In the genomic region with DNA sequence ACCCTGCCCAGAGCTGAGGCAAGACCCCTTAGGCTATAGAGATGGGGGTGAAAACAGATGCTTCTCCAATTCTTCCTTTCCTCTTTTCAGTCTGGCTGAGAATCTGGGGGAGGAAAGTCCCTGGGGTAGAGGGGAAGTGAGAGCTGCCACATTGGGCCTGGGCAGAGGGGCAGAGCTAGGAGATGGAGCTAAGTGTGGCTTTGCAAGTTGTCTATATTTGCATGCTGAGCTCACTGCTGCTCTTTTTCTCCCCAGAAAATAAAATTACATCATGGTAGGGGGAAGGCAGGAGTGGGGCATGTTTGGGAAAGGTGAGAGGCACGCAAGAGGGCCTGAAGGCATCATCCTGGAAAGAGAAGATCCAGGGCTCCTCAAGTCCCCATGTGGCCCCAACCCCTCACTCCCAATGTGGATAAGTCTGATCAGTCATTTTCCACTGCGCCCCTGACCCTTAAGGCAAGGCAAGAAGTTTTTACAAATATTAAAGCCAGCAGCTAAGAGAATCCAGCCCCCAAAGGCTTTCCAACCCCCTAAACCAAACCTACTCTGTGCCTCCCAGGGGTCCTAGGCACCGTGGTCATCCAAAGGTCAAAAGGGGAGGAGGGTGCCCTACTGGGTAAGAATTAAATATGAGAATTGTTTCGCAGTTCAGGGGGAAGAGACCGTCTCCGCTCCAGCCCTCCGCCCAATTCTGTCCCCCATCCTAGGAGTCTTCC, we compare ENCODE assay signal across 7 cellular contexts. TPM values are rescaled to one million over a fixed set of nuclear protein-coding genes. Genes with fewer than 3 reads are reported as not detected.
DNase-seq lines count a peak whose midpoint lies in the region; ATAC-seq and TF ChIP-seq lines count a peak whose summit lies in the region.

No MANE protein-coding gene starts in this region.

- TF ChIP-seq CTCF in brain (conservative IDR thresholded peaks at IDR 0.05) = no peak

- H3K9me3 Mint-ChIP-seq in brain = no peaks in the 10 kb centered on the region

- no peaks in the 10 kb centered on the region for H3K9me3 ChIP-seq in mucosa of rectum (ENCODE audit: control insufficient read depth in 2 of 2, low read length in 2 of 2)

- peak overlapping the region; percentile 82 to 89 (median 85) for H3K4me3 Mint-ChIP-seq in brain

- peak; percentile 76 for ATAC-seq in GM18502 (IDR thresholded peaks at IDR 0.05; ENCODE audit: poor library complexity, unreplicated experiment)
- ATAC-seq in GM21529 (IDR thresholded peaks at IDR 0.05; ENCODE audit: unreplicated experiment) = peak; percentile 65

- peaks cover 3 to 5% of the 10 kb centered on the region in 2 donors for H3K36me3 ChIP-seq in mucosa of rectum (ENCODE audit: control insufficient read depth in 2 of 2, insufficient read depth in 2 of 2, low read length in 2 of 2)

- H3K27me3 Mint-ChIP-seq in brain = peaks cover 6% of the 10 kb centered on the region

- H3K4me1 ChIP-seq in mucosa of rectum (ENCODE audit: control insufficient read depth in 2 of 2, insufficient read depth in 2 of 2, low read length in 2 of 2) = peaks cover 15 to 19% of the 10 kb centered on the region in 2 donors

- H3K27ac Mint-ChIP-seq in brain = peak overlapping the region; percentile 84 to 97 (median 95)

- peak overlapping the region; percentile 9 to 54 for H3K9ac ChIP-seq in mucosa of rectum (ENCODE audit: low read depth in 1 of 2, low read length in 2 of 2)

- H3K27me3 ChIP-seq in mucosa of rectum (ENCODE audit: control insufficient read depth in 2 of 2, insufficient read depth in 2 of 2, low read length in 2 of 2) = no peaks in the 10 kb centered on the region

- peaks cover 62% of the 10 kb centered on the region for H3K4me1 Mint-ChIP-seq in brain

- DNase-seq in Kasumi-1 (lab: John Stamatoyannopoulos, UW) (peak; percentile 65 to 75), HK-2 (ENCODE audit: unreplicated experiment) (no peak)
- DNase-seq in activated CD4-positive, CD25-positive, alpha-beta regulatory T cell (lab: John Stamatoyannopoulos, UW) = no peak

- H3K36me3 Mint-ChIP-seq in brain = no peaks in the 10 kb centered on the region

- peak overlapping the region in 1 of 2 donors; percentile 72 for H3K27ac ChIP-seq in mucosa of rectum (ENCODE audit: low read depth in 2 of 2, low read length in 2 of 2)

- peak overlapping the region; percentile 44 to 69 for H3K4me3 ChIP-seq in mucosa of rectum (ENCODE audit: low read length in 2 of 2)

RNA-seq across cellular contexts. Expression of gene PEA15, which starts 0.5 kb away (rescaled TPM):
- polyA plus RNA-seq in brain (ENCODE audit: insufficient read depth, low read depth, low replicate concordance) = 772 TPM

RNA-seq across cellular contexts. Expression of gene CASQ1, which starts 14.3 kb away (rescaled TPM):
- polyA plus RNA-seq in brain (ENCODE audit: insufficient read depth, low read depth, low replicate concordance) = 4.6 TPM

RNA-seq across cellular contexts. Expression of gene ATP1A4, which starts 53.3 kb away (rescaled TPM):
- polyA plus RNA-seq in brain (ENCODE audit: insufficient read depth, low read depth, low replicate concordance) = not detected

RNA-seq across cellular contexts. Expression of gene DCAF8, which starts 57.7 kb away (rescaled TPM):
- polyA plus RNA-seq in brain (ENCODE audit: insufficient read depth, low read depth, low replicate concordance) = 55.2 TPM

Comparison
In these comparisons a context has a peak if more than half of its experiments do, and no peak if none do; other contexts are left out.
1. DNase-seq: peak in Kasumi-1 (2 of 2); none in HK-2 (single experiment) and activated CD4-positive, CD25-positive, alpha-beta regulatory T cell (0 of 4).